Comparison of ENCODE assay signal across 12 cellular contexts in the genomic region with DNA sequence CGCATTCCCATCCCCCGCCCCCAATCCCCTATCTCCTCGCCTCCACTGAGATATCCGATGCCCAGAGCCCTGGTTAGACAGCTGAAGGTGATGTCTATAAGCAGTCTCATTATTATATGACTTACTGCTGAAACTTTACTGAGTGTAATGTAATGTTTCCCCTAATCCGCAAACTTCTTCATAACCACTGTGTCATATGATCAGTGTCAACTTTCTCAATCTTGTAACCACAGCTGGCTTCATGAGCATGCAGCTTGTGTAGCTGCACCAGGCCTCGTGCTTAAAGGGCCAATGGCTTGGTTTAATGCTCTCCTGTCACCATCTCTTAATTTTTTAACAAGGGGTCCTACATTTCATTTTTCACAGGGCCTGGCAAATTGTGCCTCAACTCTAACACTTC. TPM values are rescaled to one million over a fixed set of nuclear protein-coding genes. Genes with fewer than 3 reads are reported as not detected.
DNase-seq lines count a peak whose midpoint lies in the region; ATAC-seq, FAIRE-seq and TF ChIP-seq lines count a peak whose summit lies in the region.
"Had no signal": no experiment of that assay in that cellular context is flagged by ENCODE, and none has a peak within 500 bp of the region (broad histone marks: within the 10 kb centered on the region; RNA-seq: fewer than 3 reads in every experiment).

No MANE protein-coding gene starts in this region.

- no peaks in the 10 kb centered on the region for H3K4me1 ChIP-seq in astrocyte (ENCODE audit: insufficient read depth, low read length)
- peaks cover 9% of the 10 kb centered on the region for H3K4me1 ChIP-seq in Caco-2
- no peaks in the 10 kb centered on the region for H3K4me1 ChIP-seq in CD4-positive, alpha-beta memory T cell (ENCODE audit: insufficient read depth, low read length)
- H3K4me1 ChIP-seq: A549 had no signal

- H3K36me3 Mint-ChIP-seq in activated CD4-positive, alpha-beta T cell treated with anti-CD3 and anti-CD28 coated beads for 36 hours (ENCODE audit: low read depth) = no peaks in the 10 kb centered on the region
- H3K36me3 Mint-ChIP-seq in astrocyte (ENCODE audit: low read depth, unreplicated experiment) (no peaks in the 10 kb centered on the region), Caco-2 (ENCODE audit: insufficient read depth, unreplicated experiment) (no peaks in the 10 kb centered on the region)
- H3K36me3 Mint-ChIP-seq in CD4-positive, alpha-beta memory T cell = no peaks in the 10 kb centered on the region

- H4K20me1 ChIP-seq in astrocyte (ENCODE audit: insufficient read depth, low read length) = no peaks in the 10 kb centered on the region

- H3K9ac ChIP-seq in astrocyte (ENCODE audit: low read length) = no peak overlapping the region

- no peak overlapping the region for H3K4me3 Mint-ChIP-seq in activated CD4-positive, alpha-beta T cell treated with anti-CD3 and anti-CD28 coated beads for 36 hours
- no peak overlapping the region for H3K4me3 Mint-ChIP-seq in astrocyte (ENCODE audit: unreplicated experiment)
- H3K4me3 Mint-ChIP-seq in Caco-2 (ENCODE audit: unreplicated experiment) = no peak overlapping the region
- no peak overlapping the region for H3K4me3 Mint-ChIP-seq in CD4-positive, alpha-beta memory T cell

- no peaks in the 10 kb centered on the region for H3K79me2 ChIP-seq in astrocyte (ENCODE audit: insufficient read depth, low read length)

- intact Hi-C loops in activated CD4-positive, alpha-beta T cell treated with anti-CD3 and anti-CD28 coated beads for 36 hours (cut with DNase I, micrococcal nuclease) = no loop called here
- intact Hi-C loops in Caco-2 (cut with micrococcal nuclease; ENCODE audit: unreplicated experiment) = no loop called here
- intact Hi-C loops in CD4-positive, alpha-beta memory T cell (cut with micrococcal nuclease) = no loop called here

- no peak overlapping the region for H3K27ac ChIP-seq in astrocyte (ENCODE audit: low read depth, low read length)
- no peak overlapping the region for H3K27ac ChIP-seq in CD4-positive, alpha-beta memory T cell (ENCODE audit: low read depth, low read length)
- H3K27ac ChIP-seq: A549, prostate gland had no signal

- DNase-seq in activated CD4-positive, alpha-beta T cell treated with anti-CD3 and anti-CD28 coated beads for 36 hours = peak; percentile 46
- no peak for DNase-seq in activated CD4-positive, alpha-beta T cell treated with anti-CD3 and anti-CD28 coated beads, Interleukin-2, amount 50 U/mL, for 1 hour
- DNase-seq in KG1 (lab: John Stamatoyannopoulos, UW) (peak; percentile 22), astrocyte (ENCODE audit: low read depth) (peak; percentile 42), pons (ENCODE audit: low spot score) (peak; percentile 9), Caco-2 (no peak), NCI-H226 (no peak)
- no peak for DNase-seq in CD4-positive, alpha-beta memory T cell
- DNase-seq: NCI-H187 treated with DMSO at 0.1 percent for 48 hours had no signal

- no TSS peak for BruUV-seq in Caco-2 (replicated peaks; lab: Mats Ljungman, UMichigan)

- H3K4me3 ChIP-seq in astrocyte (ENCODE audit: insufficient read depth, low read depth, low read length) (no peak overlapping the region), Caco-2 (ENCODE audit: low read depth, low read length) (no peak overlapping the region)
- H3K4me3 ChIP-seq in CD4-positive, alpha-beta memory T cell (ENCODE audit: low read length in 2 of 2) = no peak overlapping the region
- H3K4me3 ChIP-seq: A549, prostate gland had no signal

- POLR2A ChIA-PET in activated CD4-positive, alpha-beta T cell treated with anti-CD3 and anti-CD28 coated beads for 36 hours (lab: Charles Lee) = interaction anchor here (0.5 to 0.7 kb wide), 2 partner anchors 52 to 105 kb away, joined by 4 to 8 read pairs; no protein-coding TSS in a partner anchor
- POLR2A ChIA-PET in Caco-2 (lab: Charles Lee) = interaction anchor here (0.7 kb wide), 1 partner anchor 320 kb away, joined by 5 read pairs; no protein-coding TSS in a partner anchor
- POLR2A ChIA-PET in CD4-positive, alpha-beta memory T cell (lab: Charles Lee; ENCODE audit: partially characterized antibody) = no interaction called here

- H3K4me1 Mint-ChIP-seq in activated CD4-positive, alpha-beta T cell treated with anti-CD3 and anti-CD28 coated beads for 36 hours = peaks cover 22% of the 10 kb centered on the region
- H3K4me1 Mint-ChIP-seq in astrocyte (ENCODE audit: low read depth, unreplicated experiment) = peaks cover 3% of the 10 kb centered on the region
- peaks cover 11% of the 10 kb centered on the region for H3K4me1 Mint-ChIP-seq in Caco-2 (ENCODE audit: low read depth, unreplicated experiment)
- H3K4me1 Mint-ChIP-seq in CD4-positive, alpha-beta memory T cell = peaks cover 0 to 6% (median 0%) of the 10 kb centered on the region in 4 donors

- no peak overlapping the region for H3K4me2 ChIP-seq in astrocyte (ENCODE audit: low read length)
- H3K4me2 ChIP-seq: A549 had no signal

- H3K36me3 ChIP-seq in astrocyte (ENCODE audit: insufficient read depth, low read length) (no peaks in the 10 kb centered on the region), Caco-2 (ENCODE audit: control insufficient read depth, insufficient read depth, low read length) (no peaks in the 10 kb centered on the region)
- H3K36me3 ChIP-seq in CD4-positive, alpha-beta memory T cell (ENCODE audit: insufficient read depth, low read length) = no peaks in the 10 kb centered on the region
- H3K36me3 ChIP-seq: prostate gland had no signal

- CTCF ChIA-PET in activated CD4-positive, alpha-beta T cell treated with anti-CD3 and anti-CD28 coated beads for 36 hours (lab: Charles Lee) = interaction anchor here (0.7 to 2.3 kb wide), 2 partner anchors 8 to 945 kb away, joined by 3 to 7 read pairs; no protein-coding TSS in a partner anchor
- CTCF ChIA-PET in Caco-2 (lab: Charles Lee) = interaction anchor here (0.6 to 1.2 kb wide), 2 partner anchors 18 to 63 kb away, joined by 3 read pairs; no protein-coding TSS in a partner anchor
- CTCF ChIA-PET in CD4-positive, alpha-beta memory T cell (lab: Charles Lee; ENCODE audit: partially characterized antibody) = no interaction called here

- H2AFZ ChIP-seq in astrocyte (ENCODE audit: low read depth, low read length) = no peak overlapping the region

- H3K27me3 Mint-ChIP-seq in activated CD4-positive, alpha-beta T cell treated with anti-CD3 and anti-CD28 coated beads for 36 hours = no peaks in the 10 kb centered on the region
- H3K27me3 Mint-ChIP-seq in astrocyte (ENCODE audit: low read depth, unreplicated experiment) = peaks cover 4% of the 10 kb centered on the region
- H3K27me3 Mint-ChIP-seq in Caco-2 (ENCODE audit: insufficient read depth, unreplicated experiment) = no peaks in the 10 kb centered on the region
- H3K27me3 Mint-ChIP-seq in CD4-positive, alpha-beta memory T cell = no peaks in the 10 kb centered on the region

- no peak overlapping the region for H3K27ac Mint-ChIP-seq in activated CD4-positive, alpha-beta T cell treated with anti-CD3 and anti-CD28 coated beads for 36 hours
- H3K27ac Mint-ChIP-seq in astrocyte (ENCODE audit: unreplicated experiment) (no peak overlapping the region), Caco-2 (ENCODE audit: unreplicated experiment) (no peak overlapping the region)
- H3K27ac Mint-ChIP-seq in CD4-positive, alpha-beta memory T cell = no peak overlapping the region

- TF ChIP-seq CTCF in astrocyte (IDR thresholded peaks at IDR 0.05; ENCODE audit: insufficient read depth, low read depth, low read length) (no peak), Caco-2 (IDR thresholded peaks at IDR 0.05; ENCODE audit: insufficient read depth in 1 of 2, low read depth in 1 of 2, low read length in 1 of 2, severe bottlenecking in 1 of 2, unreplicated experiment in 1 of 2) (no peak)

- H3K27me3 ChIP-seq in astrocyte (ENCODE audit: insufficient read depth, low read length) (no peaks in the 10 kb centered on the region), Caco-2 (replicated peaks; ENCODE audit: control insufficient read depth, insufficient read depth, low read length) (no peaks in the 10 kb centered on the region)
- no peaks in the 10 kb centered on the region for H3K27me3 ChIP-seq in CD4-positive, alpha-beta memory T cell (ENCODE audit: insufficient read depth, low read length)

- ATAC-seq in activated CD4-positive, alpha-beta T cell treated with anti-CD3 and anti-CD28 coated beads for 36 hours = peak; percentile 85

- no peaks in the 10 kb centered on the region for H3K9me3 Mint-ChIP-seq in activated CD4-positive, alpha-beta T cell treated with anti-CD3 and anti-CD28 coated beads for 36 hours (ENCODE audit: low read depth)
- no peaks in the 10 kb centered on the region for H3K9me3 Mint-ChIP-seq in astrocyte (ENCODE audit: unreplicated experiment)
- H3K9me3 Mint-ChIP-seq in Caco-2 (ENCODE audit: unreplicated experiment) = no peaks in the 10 kb centered on the region
- H3K9me3 Mint-ChIP-seq in CD4-positive, alpha-beta memory T cell = peaks cover 0 to 1% (median 0%) of the 10 kb centered on the region in 8 donors

- no peak for FAIRE-seq in astrocyte (lab: Jason Lieb, UNC)
- FAIRE-seq: A549, bronchial epithelial cell had no signal

- H3K9me3 ChIP-seq in astrocyte (ENCODE audit: insufficient read depth, low read depth, low read length) (no peaks in the 10 kb centered on the region), Caco-2 (no peaks in the 10 kb centered on the region)
- no peaks in the 10 kb centered on the region for H3K9me3 ChIP-seq in CD4-positive, alpha-beta memory T cell (ENCODE audit: control insufficient read depth in 1 of 2, low read length in 2 of 2)
- H3K9me3 ChIP-seq: A549, prostate gland had no signal

RNA-seq across cellular contexts. Expression of a gene that starts 8.1 kb away (rescaled TPM):
- not detected for total RNA-seq in activated CD4-positive, alpha-beta T cell treated with anti-CD3 and anti-CD28 coated beads for 36 hours
- not detected in 2 replicates for total RNA-seq in astrocyte
- total RNA-seq in Caco-2 (2022) = not detected in 2 replicates
- total RNA-seq in CD4-positive, alpha-beta memory T cell = not detected
- polyA plus RNA-seq in CD4-positive, alpha-beta memory T cell = not detected
- total RNA-seq: bronchial epithelial cell had no signal
- polyA plus RNA-seq: A549 had no signal

RNA-seq across cellular contexts. Expression of a gene that starts 53.9 kb away (rescaled TPM):
- total RNA-seq in activated CD4-positive, alpha-beta T cell treated with anti-CD3 and anti-CD28 coated beads for 36 hours = 100 to 1,000 TPM; 183 to 189 TPM
- total RNA-seq in astrocyte (172 and 203 TPM in 2 replicates), Caco-2 (2022) (665 and 691 TPM in 2 replicates)
- 10 to 100 TPM; 23.1 to 24.2 TPM for total RNA-seq in CD4-positive, alpha-beta memory T cell
- polyA plus RNA-seq in CD4-positive, alpha-beta memory T cell = 10 to 100 TPM; 21.2 to 30.6 TPM

Comparison
In these comparisons a context has a peak if more than half of its experiments do, and no peak if none do; other contexts are left out.
1. DNase-seq: peak in activated CD4-positive, alpha-beta T cell treated with anti-CD3 and anti-CD28 coated beads for 36 hours (single experiment), KG1 (single experiment), astrocyte (single experiment) and pons (single experiment); none in activated CD4-positive, alpha-beta T cell treated with anti-CD3 and anti-CD28 coated beads, Interleukin-2, amount 50 U/mL, for 1 hour (single experiment), Caco-2 (0 of 2), NCI-H226 (single experiment) and CD4-positive, alpha-beta memory T cell (0 of 5).